Comparison of ENCODE assay signal across 19 cellular contexts in genomic region chr6:163328411-163328810, GRCh38.
"Had no signal": no experiment of that assay in that cellular context is flagged by ENCODE, and none has a peak within 500 bp of the region (broad histone marks: within the 10 kb centered on the region; RNA-seq: fewer than 3 reads in every experiment).

No MANE protein-coding gene starts in this region.

- H3K27ac ChIP-seq: adrenal gland had no signal

- H3K36me3 ChIP-seq: adrenal gland had no signal

- H3K36me3 Mint-ChIP-seq: activated naive CD8-positive, alpha-beta T cell treated with anti-CD3 and anti-CD28 coated beads, Interleukin-2, amount 10 ng/mL, durations not matched to agents 7 days and 5 days; IgD-negative memory B cell; WTC11 had no signal

- ATAC-seq: activated T-cell treated with anti-CD3 and anti-CD28 coated beads, Interleukin-2, amount 50 U/mL, for 4 hours; PC-3; WTC11 had no signal

- H3K9me3 Mint-ChIP-seq: activated T-cell treated with anti-CD3 and anti-CD28 coated beads, Interleukin-2, amount 50 U/mL, for 4 hours; T-helper 1 cell treated with Interleukin-12 subunit alpha and Interleukin-12 subunit beta and Interleukin-4 antibody, amounts not matched to agents 30 μg/mL and 1 μg/mL, for 36 hours had no signal

- H3K27me3 ChIP-seq: adrenal gland had no signal

- DNase-seq: activated CD4-positive, alpha-beta T cell treated with anti-CD3 and anti-CD28 coated beads, Interleukin-2, amount 10 ng/mL, durations not matched to agents 24 days and 14 days; activated CD4-positive, alpha-beta T cell treated with anti-CD3 and anti-CD28 coated beads, Interleukin-2, amount 50 U/mL, for 48 hours; activated CD4-positive, CD25-positive, alpha-beta regulatory T cell treated with anti-CD3 and anti-CD28 coated beads, Interleukin-2, amount 50 U/mL, for 72 hours; activated gamma-delta T cell treated with Interleukin-2 at 50 U/mL for 16 hours; activated naive CD4-positive, alpha-beta T cell treated with anti-CD3 and anti-CD28 coated beads, Interleukin-2, amount 50 U/mL, for 16 hours; activated naive CD8-positive, alpha-beta T cell treated with anti-CD3 and anti-CD28 coated beads, Interleukin-2, amount 10 ng/mL, durations not matched to agents 7 days and 5 days; activated T-cell treated with anti-CD3 and anti-CD28 coated beads, Interleukin-2, amount 50 U/mL, for 4 hours; adrenal gland; KG1; NCI-H1048; NCI-H146; NCI-H187 treated with DMSO at 0.1 percent for 48 hours; NCI-H2081 treated with DMSO at 0.1 percent for 48 hours; NCI-H446; PC-3; SHP77 treated with DMSO at 0.1 percent for 48 hours had no signal

- H3K4me1 Mint-ChIP-seq: activated CD4-positive, alpha-beta T cell treated with anti-CD3 and anti-CD28 coated beads, Interleukin-2, amount 10 ng/mL, durations not matched to agents 24 days and 14 days; activated naive CD8-positive, alpha-beta T cell treated with anti-CD3 and anti-CD28 coated beads, Interleukin-2, amount 10 ng/mL, durations not matched to agents 7 days and 5 days had no signal

- H3K27ac Mint-ChIP-seq: activated CD4-positive, alpha-beta T cell treated with anti-CD3 and anti-CD28 coated beads, Interleukin-2, amount 10 ng/mL, durations not matched to agents 24 days and 14 days; activated naive CD8-positive, alpha-beta T cell treated with anti-CD3 and anti-CD28 coated beads, Interleukin-2, amount 10 ng/mL, durations not matched to agents 7 days and 5 days; T-helper 1 cell treated with Interleukin-12 subunit alpha and Interleukin-12 subunit beta and Interleukin-4 antibody, amounts not matched to agents 30 μg/mL and 1 μg/mL, for 36 hours; WTC11 had no signal

- H3K4me3 Mint-ChIP-seq: activated CD4-positive, alpha-beta T cell treated with anti-CD3 and anti-CD28 coated beads, Interleukin-2, amount 10 ng/mL, durations not matched to agents 24 days and 14 days; activated naive CD8-positive, alpha-beta T cell treated with anti-CD3 and anti-CD28 coated beads, Interleukin-2, amount 10 ng/mL, durations not matched to agents 7 days and 5 days; activated T-cell treated with anti-CD3 and anti-CD28 coated beads, Interleukin-2, amount 50 U/mL, for 4 hours; IgD-negative memory B cell; T-helper 1 cell treated with Interleukin-12 subunit alpha and Interleukin-12 subunit beta and Interleukin-4 antibody, amounts not matched to agents 30 μg/mL and 1 μg/mL, for 36 hours; WTC11 had no signal

- H3K9me3 ChIP-seq: adrenal gland had no signal

- H3K4me3 ChIP-seq: adrenal gland had no signal
